In the genomic region with DNA sequence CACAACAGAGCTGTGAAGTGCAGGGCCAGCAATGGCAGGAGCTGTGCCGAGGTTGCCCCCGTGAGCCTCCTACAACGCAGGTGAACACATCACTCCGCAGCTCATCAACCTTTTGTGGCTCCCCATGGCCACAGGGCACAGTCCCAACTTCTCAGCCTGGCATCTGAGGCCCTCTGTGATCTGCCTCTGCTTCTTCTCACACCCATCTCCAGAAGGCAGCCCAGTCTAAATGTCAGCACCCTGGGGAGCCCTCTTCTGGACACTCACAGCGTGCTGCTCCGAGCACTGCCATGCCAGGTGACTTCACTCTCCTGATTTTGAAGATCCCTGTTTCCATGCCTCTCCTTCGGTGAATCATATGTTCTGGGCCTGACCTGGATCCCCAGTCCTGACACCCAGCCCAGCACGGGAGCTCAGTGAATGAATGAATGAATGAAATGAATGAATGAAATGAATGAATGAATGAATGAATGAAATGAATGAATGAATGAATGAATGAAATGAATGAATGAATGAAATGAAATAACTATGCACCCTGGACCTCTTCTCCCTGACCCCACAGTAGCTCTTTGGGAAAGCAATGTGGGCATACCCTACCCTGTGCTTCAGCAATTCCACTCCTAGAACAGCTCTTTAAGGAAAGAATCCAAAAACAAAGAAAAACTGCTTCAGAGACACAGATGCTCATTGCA, we compare ENCODE assay signal across 8 cellular contexts. TPM values are rescaled to one million over a fixed set of nuclear protein-coding genes. Genes with fewer than 3 reads are reported as not detected.
DNase-seq lines count a peak whose midpoint lies in the region; ATAC-seq and TF ChIP-seq lines count a peak whose summit lies in the region.
"Had no signal": no experiment of that assay in that cellular context is flagged by ENCODE, and none has a peak within 500 bp of the region (broad histone marks: within the 10 kb centered on the region; RNA-seq: fewer than 3 reads in every experiment).

No MANE protein-coding gene starts in this region.

- H3K36me3 Mint-ChIP-seq in H9 (ENCODE audit: insufficient read depth in 1 of 3, low read depth in 3 of 3), result no peaks in the 10 kb centered on the region
- H3K36me3 Mint-ChIP-seq in nephron (ENCODE audit: low read depth), result no peaks in the 10 kb centered on the region

- H2BK12ac ChIP-seq in H9 (ENCODE audit: insufficient read length, low read depth, low read length), result no peak overlapping the region

- no peaks in the 10 kb centered on the region for H3K23me2 ChIP-seq in H9 (ENCODE audit: insufficient read length, low read depth, low read length, poor library complexity, severe bottlenecking)

- no peak overlapping the region for H4K8ac ChIP-seq in H9 (replicated peaks; ENCODE audit: insufficient read length, low read depth, low read length)

- no peak overlapping the region for H4K91ac ChIP-seq in H9 (ENCODE audit: insufficient read length, low read depth, low read length)

- no peaks in the 10 kb centered on the region for H4K20me1 ChIP-seq in H9 (ENCODE audit: control insufficient read depth, insufficient read depth, insufficient read length)

- no peak overlapping the region for H2BK5ac ChIP-seq in H9 (ENCODE audit: insufficient read length, low read length)

- H3K79me1 ChIP-seq in H9 (ENCODE audit: insufficient read depth, low read depth, low read length, poor library complexity, severe bottlenecking), result no peaks in the 10 kb centered on the region

- no peak overlapping the region for H3K56ac ChIP-seq in H9 (ENCODE audit: insufficient read length, low read depth, low read length)

- peaks cover 9% of the 10 kb centered on the region; the same call in 1 of the 2 replicates for H3K4me1 ChIP-seq in H9 (ENCODE audit: insufficient read depth, low read length)
- no peaks in the 10 kb centered on the region for H3K4me1 ChIP-seq in esophagus squamous epithelium

- no peak overlapping the region for H3K4ac ChIP-seq in H9 (ENCODE audit: low read depth, low read length)

- H3K4me1 Mint-ChIP-seq in H9 (peaks cover 43 to 59% of the 10 kb centered on the region in 2 experiments), nephron (peaks cover 43% of the 10 kb centered on the region)

- no CpG with 5 or more reads among the region's 8 CpGs for WGBS in H9 (ENCODE audit: extremely low coverage, insufficient read length, low lambda C conversion rate)
- 57 to 80% methylated on average over 4 to 6 of the region's 8 CpGs for WGBS in esophagus squamous epithelium, 2 donors

- H3K27me3 Mint-ChIP-seq in H9 (ENCODE audit: low read depth) (peaks cover 2% of the 10 kb centered on the region; the same call in 1 of the 2 replicates), nephron (ENCODE audit: low read depth) (peaks cover 44% of the 10 kb centered on the region)

- no peak for ATAC-seq in HG03439 (IDR thresholded peaks at IDR 0.05; ENCODE audit: unreplicated experiment)

- H2AK5ac ChIP-seq in H9 (ENCODE audit: insufficient read length, low read length), result no peak overlapping the region

- no peak overlapping the region for H3T11ph ChIP-seq in H9 (ENCODE audit: low read length)

- H2BK120ac ChIP-seq in H9 (ENCODE audit: low read depth, low read length, poor library complexity, severe bottlenecking), result no peak overlapping the region

- no peaks in the 10 kb centered on the region for H3K36me3 ChIP-seq in esophagus squamous epithelium

- H3K9ac ChIP-seq in H9 (ENCODE audit: extremely low read depth, insufficient read length, low read length), result no peak overlapping the region

- H3K27ac ChIP-seq in H9 (ENCODE audit: insufficient read length, low read depth, low read length) (no peak overlapping the region), dorsolateral prefrontal cortex (peak overlapping the region in 45 of 59 donors; percentile 44 to 92 (median 82)), esophagus squamous epithelium (no peak overlapping the region)

- no peaks in the 10 kb centered on the region for H3K27me3 ChIP-seq in H9 (ENCODE audit: insufficient read depth, low read length)
- H3K27me3 ChIP-seq in dorsolateral prefrontal cortex, result no peaks in the 10 kb centered on the region
- peaks cover 0 to 5% (median 0%) of the 10 kb centered on the region in 4 donors for H3K27me3 ChIP-seq in esophagus squamous epithelium

- H3K9me3 ChIP-seq in H9 (ENCODE audit: control insufficient read depth, low read depth, low read length), result no peaks in the 10 kb centered on the region
- no peaks in the 10 kb centered on the region for H3K9me3 ChIP-seq in esophagus squamous epithelium

- no peak overlapping the region for H3K23ac ChIP-seq in H9 (ENCODE audit: insufficient read length, low read depth, low read length)

- H2BK20ac ChIP-seq in H9 (ENCODE audit: low read depth, low read length, poor library complexity, severe bottlenecking), result no peak overlapping the region

- H3K14ac ChIP-seq in H9 (ENCODE audit: insufficient read depth, low read length), result 0 out of 2 replicates have a peak overlapping the region, but pooled peaks have one; percentile 41

- H3K18ac ChIP-seq in H9 (ENCODE audit: insufficient read length, low read depth, low read length), result peak overlapping the region; percentile 57

- no peak overlapping the region for H3K4me2 ChIP-seq in H9 (ENCODE audit: insufficient read depth, insufficient read length, low read length)

- H2BK15ac ChIP-seq in H9 (ENCODE audit: low read depth, low read length), result 0 out of 2 replicates have a peak overlapping the region, but pooled peaks have one; percentile 54

- H3K4me3 ChIP-seq in dorsolateral prefrontal cortex (no peak overlapping the region), esophagus squamous epithelium (no peak overlapping the region)

- TF ChIP-seq POLR2A in esophagus squamous epithelium (IDR thresholded peaks at IDR 0.05), result no peak

- intact Hi-C loops in dorsolateral prefrontal cortex (cut with DNase I) (loop anchor here in 1 of 2 donors (5.0 kb wide), 2 partner anchors 45 to 50 kb away; no protein-coding TSS in a partner anchor), esophagus squamous epithelium (cut with DNase I) (no loop called here)

- H4K5ac ChIP-seq in H9 (ENCODE audit: insufficient read length, low read depth, low read length), result no peak overlapping the region

- no peak overlapping the region for H2AFZ ChIP-seq in H9 (ENCODE audit: low read length)

- peak overlapping the region in 1 of 2 experiments; percentile 22; a peak in 2 of 5 replicates for H3K4me3 Mint-ChIP-seq in H9
- no peak overlapping the region for H3K4me3 Mint-ChIP-seq in nephron

- TF ChIP-seq CTCF in H9 (conservative IDR thresholded peaks at IDR 0.05), result 0 out of 3 replicates have a peak, but pooled peaks have one; percentile 9
- peak in 1 of 56 donors; percentile 4 for TF ChIP-seq CTCF in dorsolateral prefrontal cortex (IDR thresholded peaks at IDR 0.05 in 54 of 56, conservative IDR thresholded peaks at IDR 0.05 in 2 of 56; ENCODE audit: low read depth in 1 of 56, partially characterized antibody in 56 of 56)
- no peak for TF ChIP-seq CTCF in nephron (IDR thresholded peaks at IDR 0.05; ENCODE audit: unreplicated experiment in 3 of 3)
- TF ChIP-seq CTCF in esophagus squamous epithelium (IDR thresholded peaks at IDR 0.05), result peak in 1 of 6 experiments; percentile 21

- no peaks in the 10 kb centered on the region for H3K79me2 ChIP-seq in H9 (ENCODE audit: insufficient read depth, low read length)

- no peaks in the 10 kb centered on the region; a peak in 1 of 5 replicates for H3K9me3 Mint-ChIP-seq in H9
- H3K9me3 Mint-ChIP-seq in nephron, result no peaks in the 10 kb centered on the region

- peak overlapping the region in 1 of 3 experiments; percentile 19; a peak in 2 of 7 replicates for H3K27ac Mint-ChIP-seq in H9
- H3K27ac Mint-ChIP-seq in nephron, result peak overlapping the region; percentile 68 to 79 (median 76)

- DNase-seq in H9 (no peak), NCI-H524 treated with DMSO at 0.1 percent for 48 hours (lab: John Stamatoyannopoulos, UW) (peak; percentile 44), dorsolateral prefrontal cortex (peak in 1 of 10 donors; percentile 45), NCI-H187 treated with DMSO at 0.1 percent for 48 hours (lab: John Stamatoyannopoulos, UW) (no peak), esophagus squamous epithelium (lab: John Stamatoyannopoulos, UW) (no peak)
- DNase-seq: activated naive CD4-positive, alpha-beta T cell treated with anti-CD3 and anti-CD28 coated beads, Interleukin-2, amount 50 U/mL, for 16 hours had no signal

RNA-seq across cellular contexts. Expression of a gene that starts 17.9 kb away (rescaled TPM):
- total RNA-seq in H9 (2021) (43.8 and 45.6 TPM in 2 replicates), dorsolateral prefrontal cortex (10 to 100 TPM; 28.0 to 79.8 (median 56.5) TPM), esophagus squamous epithelium (10 to 100 TPM; 38.7 to 59.6 (median 56.9) TPM)

RNA-seq across cellular contexts. Expression of a gene that starts 22.9 kb away (rescaled TPM):
- total RNA-seq in H9 (2021) (93.0 and 93.1 TPM in 2 replicates), dorsolateral prefrontal cortex (10 to 100 TPM in 56 of 120 experiments, 1 to 10 TPM in 64; 2.1 to 89.8 (median 9.7) TPM), esophagus squamous epithelium (not detected)

RNA-seq across cellular contexts. Expression of a gene that starts 52.9 kb away (rescaled TPM):
- total RNA-seq in H9 (2021) (0.13 and 0.35 TPM in 2 replicates), dorsolateral prefrontal cortex (100 to 1,000 TPM in 49 of 120 experiments, 10 to 100 TPM in 71; 52.5 to 507 (median 97.1) TPM), esophagus squamous epithelium (10 to 100 TPM in 3 of 4 donors, 1 to 10 TPM in 1; 7.9 to 24.0 (median 15.7) TPM)

Comparison
In these comparisons a context has a peak if more than half of its experiments do, and no peak if none do; other contexts are left out.
1. H3K27ac ChIP-seq: peak in dorsolateral prefrontal cortex (45 of 59); none in H9 (single experiment) and esophagus squamous epithelium (0 of 4).